ENCODE assay signal across 31 cellular contexts in the genomic region with DNA sequence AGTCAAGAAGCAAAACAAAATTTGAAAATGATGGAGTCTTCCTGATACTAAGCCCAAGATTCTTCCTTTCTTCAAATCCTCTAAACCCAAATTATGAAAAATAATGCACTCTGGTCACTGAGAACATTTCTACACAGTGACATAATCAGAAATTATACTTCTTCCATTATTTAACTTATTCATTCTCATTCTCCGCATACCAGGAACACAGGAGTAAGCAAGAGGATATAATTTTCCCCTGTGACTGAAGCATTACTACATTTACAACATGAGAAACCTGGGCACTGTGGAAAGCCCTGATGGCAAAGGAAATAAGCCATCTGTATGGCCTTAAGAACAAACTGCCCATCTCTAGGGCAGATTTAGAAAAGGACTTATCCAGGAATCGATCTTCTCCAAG. TPM values are rescaled to one million over a fixed set of nuclear protein-coding genes. Genes with fewer than 3 reads are reported as not detected.
DNase-seq lines count a peak whose midpoint lies in the region; ATAC-seq, FAIRE-seq and TF ChIP-seq lines count a peak whose summit lies in the region.
"Had no signal": no experiment of that assay in that cellular context is flagged by ENCODE, and none has a peak within 500 bp of the region (broad histone marks: within the 10 kb centered on the region; RNA-seq: fewer than 3 reads in every experiment).

No MANE protein-coding gene starts in this region.

- H3K27ac Mint-ChIP-seq in astrocyte (ENCODE audit: unreplicated experiment) = no peak overlapping the region
- H3K27ac Mint-ChIP-seq in T-helper 2 cell treated with Interferon-gamma antibody and Interleukin-4, amounts not matched to agents 5 μg/mL and 100 μg/mL, for 36 hours = no peak overlapping the region
- H3K27ac Mint-ChIP-seq: activated CD8-positive, alpha-beta T cell treated with anti-CD3 and anti-CD28 coated beads, Interleukin-2, amount 10 ng/mL, durations not matched to agents 7 days and 5 days; activated T-helper 2 cell treated with anti-CD3 and anti-CD28 coated beads, Interferon-gamma antibody, Interleukin-2, Interleukin-4, amounts not matched to agents 10 μg/mL and 5 μg/mL and 100 μg/mL, durations not matched to agents 14 hours and 24 hours and 36 hours; stimulated activated memory B cell treated with anti-CD40 and anti-IgM and Interleukin-4, amounts not matched to agents 10 μg/mL and 1 μg/mL and 100 μg/mL, for 72 hours had no signal

- no peak overlapping the region for H3K4me3 ChIP-seq in astrocyte (ENCODE audit: insufficient read depth, low read depth, low read length)
- H3K4me3 ChIP-seq: ascending aorta, lung, MG63, SJCRH30, upper lobe of left lung had no signal

- H4K20me1 ChIP-seq in astrocyte (ENCODE audit: insufficient read depth, low read length) = no peaks in the 10 kb centered on the region

- peak overlapping the region; percentile 7 for H3K9ac ChIP-seq in astrocyte (ENCODE audit: low read length)

- H3K36me3 ChIP-seq in astrocyte (ENCODE audit: insufficient read depth, low read length) = no peaks in the 10 kb centered on the region
- H3K36me3 ChIP-seq: ascending aorta, MG63, SJCRH30, upper lobe of left lung had no signal

- H3K4me3 Mint-ChIP-seq in astrocyte (ENCODE audit: unreplicated experiment) = no peak overlapping the region
- no peak overlapping the region for H3K4me3 Mint-ChIP-seq in T-helper 2 cell treated with Interferon-gamma antibody and Interleukin-4, amounts not matched to agents 5 μg/mL and 100 μg/mL, for 36 hours
- H3K4me3 Mint-ChIP-seq: activated CD8-positive, alpha-beta T cell treated with anti-CD3 and anti-CD28 coated beads, Interleukin-2, amount 10 ng/mL, durations not matched to agents 7 days and 5 days; activated naive CD4-positive, alpha-beta T cell treated with anti-CD3 and anti-CD28 coated beads, Interleukin-2, amount 50 U/mL, for 24 hours; central memory CD8-positive, alpha-beta T cell; stimulated activated memory B cell treated with anti-CD40 and anti-IgM and Interleukin-4, amounts not matched to agents 10 μg/mL and 1 μg/mL and 100 μg/mL, for 72 hours had no signal

- FAIRE-seq in astrocyte (lab: Jason Lieb, UNC) = no peak
- FAIRE-seq: D721Med, endothelial cell of umbilical vein had no signal

- no peak for ATAC-seq in HG03565 (IDR thresholded peaks at IDR 0.05; ENCODE audit: unreplicated experiment)
- ATAC-seq in GM18873 (IDR thresholded peaks at IDR 0.05; ENCODE audit: low FRiP score, unreplicated experiment) = no peak
- ATAC-seq: activated CD8-positive, alpha-beta T cell treated with anti-CD3 and anti-CD28 coated beads, Interleukin-2, amount 10 ng/mL, durations not matched to agents 7 days and 5 days; right cardiac atrium; stimulated activated memory B cell treated with anti-CD40 and anti-IgM and Interleukin-4, amounts not matched to agents 10 μg/mL and 1 μg/mL and 100 μg/mL, for 72 hours had no signal

- no peaks in the 10 kb centered on the region for H3K79me2 ChIP-seq in astrocyte (ENCODE audit: insufficient read depth, low read length)

- peaks cover 8% of the 10 kb centered on the region for H3K4me1 Mint-ChIP-seq in astrocyte (ENCODE audit: low read depth, unreplicated experiment)
- peaks cover 3% of the 10 kb centered on the region for H3K4me1 Mint-ChIP-seq in T-helper 2 cell treated with Interferon-gamma antibody and Interleukin-4, amounts not matched to agents 5 μg/mL and 100 μg/mL, for 36 hours (ENCODE audit: low read depth)
- H3K4me1 Mint-ChIP-seq: activated naive CD4-positive, alpha-beta T cell treated with anti-CD3 and anti-CD28 coated beads, Interleukin-2, amount 50 U/mL, for 24 hours; central memory CD8-positive, alpha-beta T cell had no signal

- H3K9me3 Mint-ChIP-seq in astrocyte (ENCODE audit: unreplicated experiment) = no peaks in the 10 kb centered on the region
- H3K9me3 Mint-ChIP-seq in T-helper 2 cell treated with Interferon-gamma antibody and Interleukin-4, amounts not matched to agents 5 μg/mL and 100 μg/mL, for 36 hours = no peaks in the 10 kb centered on the region
- H3K9me3 Mint-ChIP-seq: activated naive CD4-positive, alpha-beta T cell treated with anti-CD3 and anti-CD28 coated beads, Interleukin-2, amount 50 U/mL, for 24 hours; activated T-helper 2 cell treated with anti-CD3 and anti-CD28 coated beads, Interferon-gamma antibody, Interleukin-2, Interleukin-4, amounts not matched to agents 10 μg/mL and 5 μg/mL and 100 μg/mL, durations not matched to agents 14 hours and 24 hours and 36 hours; central memory CD8-positive, alpha-beta T cell; stimulated activated memory B cell treated with anti-CD40 and anti-IgM and Interleukin-4, amounts not matched to agents 10 μg/mL and 1 μg/mL and 100 μg/mL, for 72 hours had no signal

- no peak overlapping the region for H3K4me2 ChIP-seq in astrocyte (ENCODE audit: low read length)

- no peak overlapping the region for H2AFZ ChIP-seq in astrocyte (ENCODE audit: low read depth, low read length)

- H3K27me3 Mint-ChIP-seq in astrocyte (ENCODE audit: low read depth, unreplicated experiment) = no peaks in the 10 kb centered on the region
- peaks cover 11% of the 10 kb centered on the region for H3K27me3 Mint-ChIP-seq in T-helper 2 cell treated with Interferon-gamma antibody and Interleukin-4, amounts not matched to agents 5 μg/mL and 100 μg/mL, for 36 hours (ENCODE audit: low read depth)
- H3K27me3 Mint-ChIP-seq: activated naive CD4-positive, alpha-beta T cell treated with anti-CD3 and anti-CD28 coated beads, Interleukin-2, amount 50 U/mL, for 24 hours; central memory CD8-positive, alpha-beta T cell; stimulated activated memory B cell treated with anti-CD40 and anti-IgM and Interleukin-4, amounts not matched to agents 10 μg/mL and 1 μg/mL and 100 μg/mL, for 72 hours had no signal

- H3K36me3 Mint-ChIP-seq in astrocyte (ENCODE audit: low read depth, unreplicated experiment) = no peaks in the 10 kb centered on the region
- no peaks in the 10 kb centered on the region for H3K36me3 Mint-ChIP-seq in T-helper 2 cell treated with Interferon-gamma antibody and Interleukin-4, amounts not matched to agents 5 μg/mL and 100 μg/mL, for 36 hours (ENCODE audit: low read depth)
- H3K36me3 Mint-ChIP-seq: activated naive CD4-positive, alpha-beta T cell treated with anti-CD3 and anti-CD28 coated beads, Interleukin-2, amount 50 U/mL, for 24 hours; stimulated activated memory B cell treated with anti-CD40 and anti-IgM and Interleukin-4, amounts not matched to agents 10 μg/mL and 1 μg/mL and 100 μg/mL, for 72 hours had no signal

- TF ChIP-seq CTCF in astrocyte (IDR thresholded peaks at IDR 0.05; ENCODE audit: insufficient read depth, low read depth, low read length) = no peak

- DNase-seq in HCEC 1CT = peak; percentile 16
- peak; percentile 31 for DNase-seq in astrocyte (ENCODE audit: low read depth)
- peak; percentile 2 for DNase-seq in glomerular visceral epithelial cell (ENCODE audit: extremely low spot score)
- DNase-seq in T-helper 2 cell treated with Interferon-gamma antibody and Interleukin-4, amounts not matched to agents 5 μg/mL and 100 μg/mL, for 36 hours (ENCODE audit: low spot score) = no peak
- no peak for DNase-seq in SW 1271 (lab: John Stamatoyannopoulos, UW)
- DNase-seq: activated CD4-positive, alpha-beta T cell treated with anti-CD3 and anti-CD28 coated beads for 1 hour; activated CD8-positive, alpha-beta T cell treated with anti-CD3 and anti-CD28 coated beads, Interleukin-2, amount 10 ng/mL, durations not matched to agents 7 days and 5 days; MG63; NCI-H1105 treated with DMSO at 0.1 percent for 48 hours; NCI-H2029; NCI-H226; NCI-H82; posterior cingulate gyrus; right cardiac atrium; SJCRH30; stimulated activated CD4-positive, alpha-beta T cell treated with anti-CD3 and anti-CD28 coated beads, Interleukin-4, amount 100 ng/mL, for 4 hours; substantia nigra; upper lobe of left lung had no signal

- no peak overlapping the region for H3K27ac ChIP-seq in astrocyte (ENCODE audit: low read depth, low read length)
- H3K27ac ChIP-seq: ascending aorta, SJCRH30, upper lobe of left lung had no signal

- H3K4me1 ChIP-seq in astrocyte (ENCODE audit: insufficient read depth, low read length) = no peaks in the 10 kb centered on the region
- H3K4me1 ChIP-seq: ascending aorta, SJCRH30 had no signal

- no peaks in the 10 kb centered on the region for H3K9me3 ChIP-seq in astrocyte (ENCODE audit: insufficient read depth, low read depth, low read length)
- H3K9me3 ChIP-seq: ascending aorta, MG63, SJCRH30, upper lobe of left lung had no signal

- H3K27me3 ChIP-seq in astrocyte (ENCODE audit: insufficient read depth, low read length) = no peaks in the 10 kb centered on the region
- H3K27me3 ChIP-seq: ascending aorta, MG63, SJCRH30, upper lobe of left lung had no signal

RNA-seq across cellular contexts. Expression of gene EXD1, which starts 47.0 kb away (rescaled TPM):
- total RNA-seq in astrocyte = 0.07 TPM in 1 of 2 replicates, not detected in the other
- total RNA-seq: activated CD8-positive, alpha-beta T cell treated with anti-CD3 and anti-CD28 coated beads, Interleukin-2, amount 10 ng/mL, durations not matched to agents 7 days and 5 days; activated T-helper 2 cell treated with anti-CD3 and anti-CD28 coated beads, Interferon-gamma antibody, Interleukin-2, Interleukin-4, amounts not matched to agents 10 μg/mL and 5 μg/mL and 100 μg/mL, durations not matched to agents 14 hours and 24 hours and 36 hours; ascending aorta; endothelial cell of umbilical vein; HT-29; right cardiac atrium; RPMI7951; SJCRH30; T-helper 1 cell treated with Interleukin-12 subunit alpha and Interleukin-12 subunit beta and Interleukin-4 antibody, amounts not matched to agents 30 ng/mL and 1 ng/mL, for 36 hours had no signal

RNA-seq across cellular contexts. Expression of gene CHP1, which starts 47.5 kb away (rescaled TPM):
- 84.1 and 101 TPM in 2 replicates for total RNA-seq in astrocyte

Comparison
In these comparisons a context has a peak if more than half of its experiments do, and no peak if none do; other contexts are left out.
1. DNase-seq: peak in HCEC 1CT (single experiment), astrocyte (single experiment) and glomerular visceral epithelial cell (single experiment); none in T-helper 2 cell treated with Interferon-gamma antibody and Interleukin-4, amounts not matched to agents 5 μg/mL and 100 μg/mL, for 36 hours (single experiment) and SW 1271 (0 of 2).